Comparison of ENCODE assay signal across 23 cellular contexts in genomic region chr16:75273054-75273925, GRCh38. TPM values are rescaled to one million over a fixed set of nuclear protein-coding genes. Genes with fewer than 3 reads are reported as not detected.
A peak's percentile ranks its signal among the peaks of the same experiment; 100 is the strongest.
DNase-seq lines count a peak whose midpoint lies in the region; ATAC-seq and TF ChIP-seq lines count a peak whose summit lies in the region.
"Had no signal": no experiment of that assay in that cellular context is flagged by ENCODE, and none has a peak within 500 bp of the region (broad histone marks: within the 10 kb centered on the region; RNA-seq: fewer than 3 reads in every experiment).

No MANE protein-coding gene starts in this region.

- H3K23ac ChIP-seq in trophoblast cell (ENCODE audit: low read length), result no peak overlapping the region

- no peak overlapping the region for H2AK5ac ChIP-seq in trophoblast cell (ENCODE audit: low read length)

- peak overlapping the region; percentile 37 for H4K8ac ChIP-seq in trophoblast cell (ENCODE audit: low read depth, low read length)

- H3K4me1 ChIP-seq in hepatocyte (ENCODE audit: insufficient read depth) (peaks cover under 1% of the 10 kb centered on the region), trophoblast cell (ENCODE audit: control insufficient read depth in 1 of 2, insufficient read depth in 2 of 2, low read length in 2 of 2) (peaks cover 16 to 17% of the 10 kb centered on the region in 2 experiments)
- H3K4me1 ChIP-seq: parathyroid adenoma had no signal

- H3K27ac ChIP-seq in hepatocyte (peak overlapping the region; percentile 31), trophoblast cell (ENCODE audit: low read depth, low read length) (peak overlapping the region; percentile 71)
- H3K27ac ChIP-seq: C4-2B, esophagus muscularis mucosa, heart left ventricle, parathyroid adenoma had no signal

- H3K4me1 Mint-ChIP-seq in HFFc6 (ENCODE audit: low read depth), result peaks cover 20% of the 10 kb centered on the region
- H3K4me1 Mint-ChIP-seq in WTC11, result peaks cover 3% of the 10 kb centered on the region; the same call in 1 of the 2 replicates

- TF ChIP-seq CTCF in HFFc6 (IDR thresholded peaks at IDR 0.05), result no peak
- TF ChIP-seq CTCF in WTC11 (IDR thresholded peaks at IDR 0.05), result no peak
- no peak for TF ChIP-seq CTCF in hepatocyte (IDR thresholded peaks at IDR 0.05; ENCODE audit: poor library complexity)

- H3K27me3 Mint-ChIP-seq in HFFc6 (ENCODE audit: insufficient read depth) (no peaks in the 10 kb centered on the region), WTC11 (ENCODE audit: low read depth) (no peaks in the 10 kb centered on the region)

- H2AFZ ChIP-seq in hepatocyte, result no peak overlapping the region
- H2AFZ ChIP-seq in trophoblast cell (ENCODE audit: insufficient read depth, low read length, poor library complexity), result no peak overlapping the region
- H2AFZ ChIP-seq: parathyroid adenoma had no signal

- no peak overlapping the region for H3K4me3 ChIP-seq in hepatocyte
- H3K4me3 ChIP-seq in trophoblast cell (ENCODE audit: low read depth, low read length), result no peak overlapping the region
- H3K4me3 ChIP-seq: esophagus muscularis mucosa, heart left ventricle, upper lobe of left lung had no signal

- CTCF ChIA-PET in WTC11 (lab: Charles Lee), result interaction anchor here (0.7 to 1.1 kb wide), 3 partner anchors 40 to 112 kb away, joined by 3 read pairs; no protein-coding TSS in a partner anchor

- H3K79me2 ChIP-seq in hepatocyte (no peaks in the 10 kb centered on the region), trophoblast cell (ENCODE audit: control insufficient read depth, insufficient read depth, low read length, poor library complexity) (no peaks in the 10 kb centered on the region)
- H3K79me2 ChIP-seq: parathyroid adenoma had no signal

- DNase-seq in HFFc6, result no peak
- DNase-seq in WTC11 (ENCODE audit: low spot score), result no peak
- DNase-seq in hepatocyte (ENCODE audit: low spot score), result peak; percentile 40
- DNase-seq in trophoblast cell, result peak in 1 of 2 donors; percentile 31
- no peak for DNase-seq in NCI-H524 (lab: John Stamatoyannopoulos, UW)
- DNase-seq in nucleus accumbens (lab: John Stamatoyannopoulos, UW), result no peak
- DNase-seq: activated CD4-positive, alpha-beta T cell treated with anti-CD3 and anti-CD28 coated beads for 4 hours; activated CD8-positive, alpha-beta memory T cell treated with anti-CD3 and anti-CD28 coated beads, Interleukin-2, amount 50 U/mL, for 48 hours; activated gamma-delta T cell treated with Interleukin-2 at 50 U/mL for 16 hours; heart left ventricle; KBM-7; left cardiac atrium; NCI-H1105; SIG-M5; small intestine; T1000; upper lobe of left lung had no signal

- peak overlapping the region; percentile 57 for H3K14ac ChIP-seq in trophoblast cell (ENCODE audit: low read length)

- peak overlapping the region; percentile 82 for H2BK12ac ChIP-seq in trophoblast cell (ENCODE audit: low read length)

- H3K9me2 ChIP-seq in hepatocyte (replicated peaks; ENCODE audit: insufficient read depth), result no peaks in the 10 kb centered on the region

- H3K18ac ChIP-seq in trophoblast cell (ENCODE audit: low read length), result peak overlapping the region; percentile 25

- POLR2A ChIA-PET in WTC11 (lab: Charles Lee), result interaction anchor here (0.7 kb wide), 1 partner anchor 26 kb away, joined by 3 read pairs; no protein-coding TSS in a partner anchor

- peak overlapping the region; percentile 4 for H3K4ac ChIP-seq in trophoblast cell (ENCODE audit: low read depth, low read length)

- peak; percentile 48 for ATAC-seq in WTC11
- ATAC-seq in GM19023 (IDR thresholded peaks at IDR 0.05; ENCODE audit: unreplicated experiment), result no peak
- ATAC-seq in GM18907 (IDR thresholded peaks at IDR 0.05; ENCODE audit: unreplicated experiment), result no peak
- ATAC-seq: heart left ventricle, left cardiac atrium had no signal

- H3K9me3 ChIP-seq in hepatocyte (ENCODE audit: low read depth), result no peaks in the 10 kb centered on the region
- no peaks in the 10 kb centered on the region for H3K9me3 ChIP-seq in trophoblast cell (ENCODE audit: insufficient read depth, low read depth, low read length)
- H3K9me3 ChIP-seq: esophagus muscularis mucosa, heart left ventricle, upper lobe of left lung had no signal

- peaks cover 18% of the 10 kb centered on the region for H3K79me1 ChIP-seq in trophoblast cell (ENCODE audit: low read length)

- H3K36me3 Mint-ChIP-seq in HFFc6 (ENCODE audit: low read depth), result no peaks in the 10 kb centered on the region
- H3K36me3 Mint-ChIP-seq in WTC11, result no peaks in the 10 kb centered on the region

- H4K20me1 ChIP-seq in hepatocyte (ENCODE audit: insufficient read depth, poor library complexity, severe bottlenecking), result no peaks in the 10 kb centered on the region

- H3K36me3 ChIP-seq in hepatocyte (replicated peaks; ENCODE audit: insufficient read depth, low read depth), result no peaks in the 10 kb centered on the region
- no peaks in the 10 kb centered on the region for H3K36me3 ChIP-seq in trophoblast cell (ENCODE audit: control insufficient read depth in 1 of 2, insufficient read depth in 2 of 2, low read length in 2 of 2)
- H3K36me3 ChIP-seq: esophagus muscularis mucosa, heart left ventricle, upper lobe of left lung had no signal

- H3K9me3 Mint-ChIP-seq in HFFc6, result no peaks in the 10 kb centered on the region
- H3K9me3 Mint-ChIP-seq in WTC11, result no peaks in the 10 kb centered on the region
- H3K9me3 Mint-ChIP-seq: dendritic cell treated with granulocyte-macrophage colony-stimulating factor and Interleukin-4, amounts not matched to agents 40 ng/mL and 50 ng/mL, for 4 days had no signal

- H3K27me3 ChIP-seq in hepatocyte (no peaks in the 10 kb centered on the region), trophoblast cell (ENCODE audit: insufficient read depth, low read length) (no peaks in the 10 kb centered on the region)
- H3K27me3 ChIP-seq: esophagus muscularis mucosa, upper lobe of left lung had no signal

- no peak overlapping the region for H4K12ac ChIP-seq in trophoblast cell (ENCODE audit: low read depth, low read length)

- H3K4me2 ChIP-seq in hepatocyte (no peak overlapping the region), trophoblast cell (ENCODE audit: low read length) (peak overlapping the region; percentile 33)

- no peak overlapping the region for H3K9ac ChIP-seq in trophoblast cell (ENCODE audit: low read length)
- H3K9ac ChIP-seq: parathyroid adenoma had no signal

- peak overlapping the region; percentile 24; the same call in 1 of the 2 replicates for H3K27ac Mint-ChIP-seq in HFFc6
- H3K27ac Mint-ChIP-seq in WTC11, result no peak overlapping the region
- H3K27ac Mint-ChIP-seq: dendritic cell treated with granulocyte-macrophage colony-stimulating factor and Interleukin-4, amounts not matched to agents 40 ng/mL and 50 ng/mL, for 4 days had no signal

- no peak overlapping the region for H3K4me3 Mint-ChIP-seq in HFFc6
- no peak overlapping the region for H3K4me3 Mint-ChIP-seq in WTC11
- H3K4me3 Mint-ChIP-seq: dendritic cell treated with granulocyte-macrophage colony-stimulating factor and Interleukin-4, amounts not matched to agents 40 ng/mL and 50 ng/mL, for 4 days had no signal

- peak overlapping the region; percentile 62 for H2BK120ac ChIP-seq in trophoblast cell (ENCODE audit: insufficient read depth, low read length, poor library complexity)

- peak overlapping the region; percentile 83 for H2BK5ac ChIP-seq in trophoblast cell (ENCODE audit: low read depth, low read length, poor library complexity)

- peak overlapping the region; percentile 58 for H4K91ac ChIP-seq in trophoblast cell (ENCODE audit: low read depth, low read length)

- WGBS in hepatocyte (ENCODE audit: low lambda C conversion rate, missing lambda C conversion rate), result 70% methylated on average over 23 of the region's 23 CpGs
- no CpG with 5 or more reads among the region's 23 CpGs for WGBS in trophoblast cell (ENCODE audit: extremely low coverage, insufficient coverage, insufficient read length)

TF ChIP-seq in WTC11, 78 proteins besides CTCF, POLR2A, EP300 and RAD21:
- no peak for TF ChIP-seq NR1H2 (CRISPR knock-in tag; IDR thresholded peaks at IDR 0.05)
- no peak for TF ChIP-seq CDX4 (CRISPR knock-in tag; IDR thresholded peaks at IDR 0.05; ENCODE audit: borderline replicate concordance)
- no peak for TF ChIP-seq STAT6 (CRISPR knock-in tag; conservative IDR thresholded peaks at IDR 0.05; ENCODE audit: low read depth)
- no peak for TF ChIP-seq FOXP1 (CRISPR knock-in tag; IDR thresholded peaks at IDR 0.05; ENCODE audit: borderline replicate concordance)

RNA-seq across cellular contexts. Expression of gene BCAR1, which starts 21.9 kb away (rescaled TPM):
- 100 to 1,000 TPM; 126 to 148 (median 130) TPM for total RNA-seq in HFFc6 (2021; fragmentation: NEBNext Ultra II Directional; extraction: Animal tissue kit (Norgen Biotek cat#: 25700))
- total RNA-seq in WTC11 (2021), result 87.3 to 95.6 TPM (median 88.6 TPM) in 3 replicates
- total RNA-seq in hepatocyte, result 73.2 and 77.3 TPM in 2 replicates
- 112 and 124 TPM in 2 replicates for polyA plus RNA-seq in hepatocyte
- 200 and 201 TPM in 2 replicates for polyA plus RNA-seq in trophoblast cell (2013)

RNA-seq across cellular contexts. Expression of gene CTRB1, which starts 54.5 kb away (rescaled TPM):
- total RNA-seq in HFFc6 (2021; fragmentation: NEBNext Ultra II Directional; extraction: Animal tissue kit (Norgen Biotek cat#: 25700)), result not detected
- total RNA-seq in WTC11 (2021) (3.9 to 5.7 TPM (median 5.7 TPM) in 3 replicates), hepatocyte (not detected in 2 replicates)
- 0.21 and 0.26 TPM in 2 replicates for polyA plus RNA-seq in hepatocyte
- polyA plus RNA-seq in trophoblast cell (2013), result 0.15 TPM in 1 of 2 replicates, not detected in the other
- total RNA-seq: esophagus muscularis mucosa had no signal
